Comparison of ENCODE assay signal across 1 cellular context in genomic region chr22:50134481-50134880, GRCh38.
A peak's percentile ranks its signal among the peaks of the same experiment; 100 is the strongest.
TF ChIP-seq lines count a peak whose summit lies in the region.

No MANE protein-coding gene starts in this region.

TF ChIP-seq in GM23338, 12 proteins besides CTCF, POLR2A, EP300 and RAD21 (continued from another document):
- TF ChIP-seq ZNF331 (CRISPR knock-in tag; IDR thresholded peaks at IDR 0.05; ENCODE audit: low read depth), result peak; percentile 43; the same call in 1 of the 2 replicates
- TF ChIP-seq REST (IDR thresholded peaks at IDR 0.05; ENCODE audit: unreplicated experiment), result no peak
- TF ChIP-seq EZH2phosphoT487 (IDR thresholded peaks at IDR 0.05; ENCODE audit: unreplicated experiment), result no peak
